ENCODE assay signal across 10 cellular contexts in the genomic region with DNA sequence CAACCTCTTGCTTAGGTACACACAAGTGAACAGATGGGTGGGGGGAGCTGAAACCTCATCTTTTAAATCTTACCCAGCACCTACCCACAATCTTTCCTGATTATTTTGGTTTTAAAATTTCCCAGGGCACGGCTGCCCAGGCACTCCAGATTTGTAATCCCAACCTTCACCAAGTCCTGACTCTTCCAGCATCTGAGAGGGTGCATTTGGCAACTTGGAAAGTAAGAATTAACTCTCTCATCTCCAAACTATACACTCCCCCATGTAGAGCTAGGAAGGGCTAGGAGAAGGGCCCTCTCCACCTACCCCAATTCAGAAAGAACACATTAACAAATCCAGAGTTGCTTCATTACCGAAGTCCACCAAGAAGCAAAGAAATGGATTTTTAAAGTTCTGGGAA. TPM values are rescaled to one million over a fixed set of nuclear protein-coding genes. Genes with fewer than 3 reads are reported as not detected.
A peak's percentile ranks its signal among the peaks of the same experiment; 100 is the strongest.
DNase-seq lines count a peak whose midpoint lies in the region; ATAC-seq and TF ChIP-seq lines count a peak whose summit lies in the region.
"Had no signal": no experiment of that assay in that cellular context is flagged by ENCODE, and none has a peak within 500 bp of the region (broad histone marks: within the 10 kb centered on the region; RNA-seq: fewer than 3 reads in every experiment).

No MANE protein-coding gene starts in this region.

- no peaks in the 10 kb centered on the region for H3K27me3 Mint-ChIP-seq in osteocyte (ENCODE audit: unreplicated experiment)

- DNase-seq in AG08396 (ENCODE audit: low spot score) (peak; percentile 33), foreskin fibroblast (peak in 1 of 2 donors; percentile 30), osteocyte (ENCODE audit: extremely low spot score, unreplicated experiment) (no peak), KG1 (lab: John Stamatoyannopoulos, UW) (no peak), DMS79 (lab: John Stamatoyannopoulos, UW) (no peak), cerebellar nuclear complex (lab: John Stamatoyannopoulos, UW) (no peak)
- DNase-seq: CD4-positive, alpha-beta T cell; stimulated activated CD4-positive, alpha-beta T cell treated with anti-CD3 and anti-CD28 coated beads, Interleukin-2, amount 100 ng/mL, for 48 hours had no signal

- H3K4me3 Mint-ChIP-seq in osteocyte (ENCODE audit: unreplicated experiment): peak overlapping the region; percentile 81
- H3K4me3 Mint-ChIP-seq: CD4-positive, alpha-beta T cell had no signal

- H3K4me3 ChIP-seq in WI38 (ENCODE audit: low read depth, low read length) (peak overlapping the region; percentile 70), foreskin fibroblast (ENCODE audit: low read depth in 1 of 2, low read length in 2 of 2) (peak overlapping the region; percentile 66 to 77)

- peaks cover 6% of the 10 kb centered on the region for H3K9me3 Mint-ChIP-seq in osteocyte (ENCODE audit: unreplicated experiment)

- H3K36me3 Mint-ChIP-seq in osteocyte (ENCODE audit: unreplicated experiment): peaks cover 6% of the 10 kb centered on the region

- TF ChIP-seq CTCF in WI38 (IDR thresholded peaks at IDR 0.05; ENCODE audit: low read depth, low read length) (no peak), foreskin fibroblast (IDR thresholded peaks at IDR 0.05; ENCODE audit: low read depth, low read length) (no peak), osteocyte (IDR thresholded peaks at IDR 0.05) (no peak)

- peaks cover 50% of the 10 kb centered on the region for H3K4me1 Mint-ChIP-seq in osteocyte (ENCODE audit: unreplicated experiment)

- no peak for ATAC-seq in GM19455 (IDR thresholded peaks at IDR 0.05; ENCODE audit: unreplicated experiment)

- H3K27ac Mint-ChIP-seq in osteocyte (ENCODE audit: unreplicated experiment): peak overlapping the region; percentile 88
- H3K27ac Mint-ChIP-seq: CD4-positive, alpha-beta T cell had no signal

RNA-seq across cellular contexts. Expression of gene PRICKLE2, which starts 41.7 kb away (rescaled TPM):
- 24.7 and 25.2 TPM in 2 replicates for total RNA-seq in osteocyte
- total RNA-seq: CD4-positive, alpha-beta T cell had no signal
